Comparison of ENCODE assay signal across 25 cellular contexts in the genomic region with DNA sequence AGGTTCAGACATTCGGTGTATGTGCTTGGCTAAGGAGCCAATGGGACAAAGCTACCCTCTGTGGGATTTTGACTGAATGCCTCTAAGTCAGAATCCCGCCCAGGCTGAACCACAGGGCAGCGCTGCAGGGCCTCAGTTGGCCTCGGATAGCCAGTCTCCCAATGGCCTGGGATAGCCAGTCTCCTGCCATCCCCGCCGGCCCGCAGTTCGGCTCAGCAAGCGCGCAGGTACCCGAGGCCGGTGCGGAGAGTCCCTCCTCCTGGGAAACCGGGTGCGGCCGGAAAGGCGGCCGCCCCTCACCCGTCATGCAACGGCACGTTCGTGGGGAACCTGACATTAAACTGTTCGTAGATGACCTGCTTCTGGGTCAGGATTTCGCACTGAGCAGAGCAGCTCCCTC. TPM values are rescaled to one million over a fixed set of nuclear protein-coding genes. Genes with fewer than 3 reads are reported as not detected.
"Had no signal": no experiment of that assay in that cellular context is flagged by ENCODE, and none has a peak within 500 bp of the region (broad histone marks: within the 10 kb centered on the region; RNA-seq: fewer than 3 reads in every experiment).

No MANE protein-coding gene starts in this region.

- H3K36me3 Mint-ChIP-seq: IgD-negative memory B cell had no signal

- H3K9me3 ChIP-seq: SJSA1 had no signal

- FAIRE-seq: HepG2, K562, RCC 7860 had no signal

- H3K4me3 ChIP-seq: K562, SJSA1, SK-N-MC had no signal

- H3K4me1 Mint-ChIP-seq: IgD-negative memory B cell had no signal

- H3K27ac ChIP-seq: KMS-11, SJSA1, SK-N-MC had no signal

- H3K4me2 ChIP-seq: KMS-11 had no signal

- DNase-seq: Kasumi-1, MM.1S, NCI-H1092 treated with DMSO at 0.1 percent for 48 hours, NCI-H1436, NCI-H187, NCI-H2029, NCI-H2081 treated with DMSO at 0.1 percent for 48 hours, NCI-H2171, NCI-H2227 treated with DMSO at 0.1 percent for 48 hours, NCI-H524, NCI-H526 treated with DMSO at 0.1 percent for 48 hours, NCI-H748 treated with DMSO at 0.1 percent for 48 hours, Right ventricle myocardium superior, RPMI8226, SIG-M5 had no signal

- H3K27ac Mint-ChIP-seq: IgD-negative memory B cell had no signal

- H3K9ac ChIP-seq: KMS-11 had no signal

- H3K4me3 Mint-ChIP-seq: IgD-negative memory B cell had no signal

- H3K36me3 ChIP-seq: SJSA1 had no signal

- H3K4me1 ChIP-seq: SJSA1 had no signal

RNA-seq across cellular contexts. Expression of a gene that starts 16.1 kb away (rescaled TPM):
- total RNA-seq: HepG2, HT1080, K562, M059J, NCI-H460, Right ventricle myocardium superior, SJSA1 had no signal
- polyA plus RNA-seq: IgD-negative memory B cell, K562 had no signal
